Comparison of ENCODE assay signal across 8 cellular contexts in genomic region chr17:61863801-61864126, GRCh38. TPM values are rescaled to one million over a fixed set of nuclear protein-coding genes. Genes with fewer than 3 reads are reported as not detected.
DNase-seq lines count a peak whose midpoint lies in the region; ATAC-seq and TF ChIP-seq lines count a peak whose summit lies in the region.

No MANE protein-coding gene starts in this region.

- no peaks in the 10 kb centered on the region for H3K27me3 ChIP-seq in ACC112 (ENCODE audit: insufficient read depth, low read length)
- H3K27me3 ChIP-seq in HUES64 (ENCODE audit: insufficient read depth, low read length) = no peaks in the 10 kb centered on the region
- no peaks in the 10 kb centered on the region for H3K27me3 ChIP-seq in muscle layer of colon (ENCODE audit: control insufficient read depth in 1 of 2, insufficient read depth in 2 of 2, low read length in 2 of 2)

- TF ChIP-seq CTCF in coronary artery (IDR thresholded peaks at IDR 0.05) = no peak

- H3K36me3 ChIP-seq in ACC112 (ENCODE audit: insufficient read depth, low read length) (no peaks in the 10 kb centered on the region), HUES64 (ENCODE audit: insufficient read depth, low read length) (peaks cover 50% of the 10 kb centered on the region), muscle layer of colon (ENCODE audit: insufficient read depth, low read length) (no peaks in the 10 kb centered on the region)

- peaks cover 28% of the 10 kb centered on the region for H3K79me2 ChIP-seq in ACC112 (ENCODE audit: control insufficient read depth, insufficient read depth, low read length, unreplicated experiment)

- H3K27ac ChIP-seq in ACC112 (ENCODE audit: low read depth, low read length) (peak overlapping the region; percentile 55), HUES64 (ENCODE audit: low read depth, low read length) (peak overlapping the region; percentile 80), coronary artery (peak overlapping the region; percentile 79 to 81), muscle layer of colon (ENCODE audit: low read depth, low read length) (peak overlapping the region; percentile 57)

- peak; percentile 20 for ATAC-seq in GM19463 (IDR thresholded peaks at IDR 0.05; ENCODE audit: unreplicated experiment)

- peak overlapping the region; percentile 82 for H3K9ac ChIP-seq in HUES64 (ENCODE audit: low read depth, low read length)
- H3K9ac ChIP-seq in muscle layer of colon (ENCODE audit: low read length) = peak overlapping the region; percentile 62

- H3K4me3 ChIP-seq in ACC112 (ENCODE audit: low read depth, low read length) = peak overlapping the region; percentile 84
- peak overlapping the region; percentile 95 for H3K4me3 ChIP-seq in HUES64 (ENCODE audit: low read length)
- H3K4me3 ChIP-seq in coronary artery = peak overlapping the region; percentile 75
- H3K4me3 ChIP-seq in muscle layer of colon (ENCODE audit: low read depth in 1 of 2, low read length in 2 of 2) = peak overlapping the region; percentile 65 to 85

- peak overlapping the region; percentile 92 for H2AFZ ChIP-seq in ACC112 (ENCODE audit: low read length, unreplicated experiment)

- WGBS in HUES64 = 8% methylated on average over 8 of the region's 8 CpGs

- H3K9me3 ChIP-seq in HUES64 (ENCODE audit: insufficient read depth, low read depth, low read length) (no peaks in the 10 kb centered on the region), muscle layer of colon (ENCODE audit: low read length) (no peaks in the 10 kb centered on the region)

- DNase-seq in coronary artery (ENCODE audit: low spot score) = no peak
- no peak for DNase-seq in GOT3 (lab: John Stamatoyannopoulos, UW)
- no peak for DNase-seq in HuH-7.5 (ENCODE audit: low spot score)
- no peak for DNase-seq in stimulated activated CD4-positive, alpha-beta T cell treated with anti-CD3 and anti-CD28 coated beads, Interleukin-1b, Interleukin-23, amount 100 ng/mL, for 48 hours

- peaks cover 31% of the 10 kb centered on the region for H3K4me1 ChIP-seq in ACC112 (ENCODE audit: control insufficient read depth, insufficient read depth, low read length, unreplicated experiment)
- peaks cover 18% of the 10 kb centered on the region; the same call in 1 of the 2 replicates for H3K4me1 ChIP-seq in HUES64 (ENCODE audit: insufficient read depth, low read length)
- peaks cover 10% of the 10 kb centered on the region for H3K4me1 ChIP-seq in muscle layer of colon (ENCODE audit: insufficient read depth, low read length)

RNA-seq across cellular contexts. Expression of gene BRIP1, which starts 0.4 kb away (rescaled TPM):
- polyA plus RNA-seq in HUES64 (2013, experiment 1 of 2) = 15.3 TPM
- polyA plus RNA-seq in HUES64 (2013, experiment 2 of 2) = 14.0 TPM
